23 cellular contexts compared by ENCODE assay signal in the genomic region with DNA sequence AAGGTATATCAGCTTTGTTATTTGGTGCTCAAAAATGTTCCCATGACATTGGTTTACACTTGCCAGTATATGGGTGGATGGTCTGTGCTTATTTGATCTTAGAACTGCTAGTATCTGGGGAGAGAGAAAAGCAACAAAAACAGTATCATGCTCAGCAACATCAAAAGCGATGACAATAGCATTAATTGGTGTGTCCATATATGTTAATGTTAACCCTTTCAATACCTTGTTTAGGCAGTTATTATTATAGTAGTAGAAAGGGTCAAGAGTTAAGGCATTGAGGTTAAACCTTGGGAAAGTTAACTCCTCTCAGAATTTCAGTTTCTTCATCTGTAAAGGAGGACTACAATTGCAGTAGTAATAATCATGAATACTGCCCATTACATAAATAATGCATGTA.
"Had no signal": no experiment of that assay in that cellular context is flagged by ENCODE, and none has a peak within 500 bp of the region (broad histone marks: within the 10 kb centered on the region; RNA-seq: fewer than 3 reads in every experiment).

No MANE protein-coding gene starts in this region.

- H3K36me3 Mint-ChIP-seq: stimulated activated effector memory CD8-positive, alpha-beta T cell treated with anti-CD3 and anti-CD28 coated beads, Interleukin-12 subunit alpha, Interleukin-12 subunit beta, amount 100 ng/mL, for 72 hours had no signal

- H3K4me3 ChIP-seq: esophagus squamous epithelium, hepatocyte, left lung, lower lobe of right lung, ovary, sigmoid colon, stomach, thyroid gland, vagina had no signal

- H3K9me3 Mint-ChIP-seq: effector memory CD8-positive, alpha-beta T cell; naive thymus-derived CD8-positive, alpha-beta T cell; stimulated activated effector memory CD8-positive, alpha-beta T cell treated with anti-CD3 and anti-CD28 coated beads, Interleukin-12 subunit alpha, Interleukin-12 subunit beta, amount 100 ng/mL, for 72 hours had no signal

- H3K4me3 Mint-ChIP-seq: effector memory CD8-positive, alpha-beta T cell; naive thymus-derived CD8-positive, alpha-beta T cell; stimulated activated effector memory CD8-positive, alpha-beta T cell treated with anti-CD3 and anti-CD28 coated beads, Interleukin-12 subunit alpha, Interleukin-12 subunit beta, amount 100 ng/mL, for 72 hours had no signal

- H3K4me1 ChIP-seq: left lung, lower lobe of right lung had no signal

- DNase-seq: cortex of kidney; effector memory CD8-positive, alpha-beta T cell; erythroblast; esophagus squamous epithelium; foreskin melanocyte; kidney; left lung; lower lobe of right lung; naive thymus-derived CD8-positive, alpha-beta T cell; occipital lobe; ovary; posterior cingulate gyrus; retina; sigmoid colon; stimulated activated CD4-positive, alpha-beta T cell treated with anti-CD3 and anti-CD28 coated beads, Interleukin-2, amount 100 ng/mL, for 24 hours; stimulated activated CD4-positive, alpha-beta T cell treated with anti-CD3 and anti-CD28 coated beads, Interleukin-4, amount 100 ng/mL, for 24 hours; stimulated activated naive CD4-positive, alpha-beta T cell treated with Interleukin-2 at 50 U/mL for 16 hours; stomach; thyroid gland; trophoblast cell had no signal

- H3K9me3 ChIP-seq: esophagus squamous epithelium, left lung, lower lobe of right lung, ovary, sigmoid colon, stomach, thyroid gland, vagina had no signal

- H3K27me3 ChIP-seq: esophagus squamous epithelium, hepatocyte, left lung, ovary, sigmoid colon, stomach, thyroid gland, vagina had no signal

- H3K27ac ChIP-seq: esophagus squamous epithelium, hepatocyte, left lung, lower lobe of right lung, ovary, sigmoid colon, stomach, thyroid gland, vagina had no signal

- H3K27ac Mint-ChIP-seq: effector memory CD8-positive, alpha-beta T cell; naive thymus-derived CD8-positive, alpha-beta T cell; stimulated activated effector memory CD8-positive, alpha-beta T cell treated with anti-CD3 and anti-CD28 coated beads, Interleukin-12 subunit alpha, Interleukin-12 subunit beta, amount 100 ng/mL, for 72 hours had no signal

- H3K27me3 Mint-ChIP-seq: naive thymus-derived CD8-positive, alpha-beta T cell had no signal

- ATAC-seq: effector memory CD8-positive, alpha-beta T cell; left lung; lower lobe of right lung; naive thymus-derived CD8-positive, alpha-beta T cell; stimulated activated effector memory CD8-positive, alpha-beta T cell treated with anti-CD3 and anti-CD28 coated beads, Interleukin-12 subunit alpha, Interleukin-12 subunit beta, amount 100 ng/mL, for 72 hours had no signal

- H3K36me3 ChIP-seq: esophagus squamous epithelium, left lung, lower lobe of right lung, ovary, sigmoid colon, stomach, thyroid gland, vagina had no signal
